8 cellular contexts compared by ENCODE assay signal in genomic region chrX:2498781-2499302, GRCh38. TPM values are rescaled to one million over a fixed set of nuclear protein-coding genes. Genes with fewer than 3 reads are reported as not detected.
DNase-seq lines count a peak whose midpoint lies in the region; ATAC-seq, FAIRE-seq and TF ChIP-seq lines count a peak whose summit lies in the region.

No MANE protein-coding gene starts in this region.

- H3K27me3 ChIP-seq in CD4-positive, alpha-beta memory T cell (ENCODE audit: insufficient read depth, low read length), result no peaks in the 10 kb centered on the region
- H3K27me3 ChIP-seq in esophagus (ENCODE audit: control insufficient read depth in 1 of 2, insufficient read depth in 2 of 2, low read length in 2 of 2), result no peaks in the 10 kb centered on the region

- H3K4me1 Mint-ChIP-seq in CD4-positive, alpha-beta memory T cell, result peaks cover 18 to 40% (median 27%) of the 10 kb centered on the region in 4 donors
- H3K4me1 Mint-ChIP-seq in natural killer cell, result peaks cover 16 to 37% of the 10 kb centered on the region in 2 donors

- peaks cover 33% of the 10 kb centered on the region for H3K4me1 ChIP-seq in CD4-positive, alpha-beta memory T cell (ENCODE audit: insufficient read depth, low read length)
- H3K4me1 ChIP-seq in esophagus (ENCODE audit: control insufficient read depth in 2 of 2, insufficient read depth in 2 of 2, low read length in 1 of 2), result no peaks in the 10 kb centered on the region

- TF ChIP-seq CTCF in natural killer cell (IDR thresholded peaks at IDR 0.05), result no peak

- H3K27ac Mint-ChIP-seq in CD4-positive, alpha-beta memory T cell, result peak overlapping the region; percentile 53 to 94 (median 91)
- H3K27ac Mint-ChIP-seq in natural killer cell, result peak overlapping the region; percentile 80 to 89

- DNase-seq in CD4-positive, alpha-beta memory T cell, result no peak
- DNase-seq in RCC 7860 (ENCODE audit: low spot score), result peak; percentile 53
- no peak for DNase-seq in natural killer cell
- no peak for DNase-seq in OCI-M1 (lab: John Stamatoyannopoulos, UW)
- DNase-seq in NCI-H748 treated with DMSO at 0.1 percent for 48 hours (lab: John Stamatoyannopoulos, UW), result no peak

- ATAC-seq in natural killer cell, result no peak
- no peak for ATAC-seq in HG02610 (IDR thresholded peaks at IDR 0.05; ENCODE audit: unreplicated experiment)
- ATAC-seq in HG02763 (IDR thresholded peaks at IDR 0.05; ENCODE audit: unreplicated experiment), result no peak

- CTCF ChIA-PET in CD4-positive, alpha-beta memory T cell (lab: Charles Lee; ENCODE audit: partially characterized antibody), result no interaction called here

- no peak overlapping the region for H3K4me3 ChIP-seq in CD4-positive, alpha-beta memory T cell (ENCODE audit: low read length in 2 of 2)
- H3K4me3 ChIP-seq in esophagus (ENCODE audit: low read depth in 1 of 2, low read length in 2 of 2), result no peak overlapping the region

- WGBS in esophagus, 2 donors, result 18 to 26% methylated on average over 10 of the region's 10 CpGs

- POLR2A ChIA-PET in CD4-positive, alpha-beta memory T cell (lab: Charles Lee; ENCODE audit: partially characterized antibody), result no interaction called here

- H3K27me3 Mint-ChIP-seq in CD4-positive, alpha-beta memory T cell, result no peaks in the 10 kb centered on the region
- no peaks in the 10 kb centered on the region for H3K27me3 Mint-ChIP-seq in natural killer cell (ENCODE audit: low read depth in 2 of 2)

- H3K36me3 ChIP-seq in CD4-positive, alpha-beta memory T cell (ENCODE audit: insufficient read depth, low read length), result no peaks in the 10 kb centered on the region
- peaks cover 0 to 3% of the 10 kb centered on the region in 2 donors for H3K36me3 ChIP-seq in esophagus (ENCODE audit: control insufficient read depth in 2 of 2, insufficient read depth in 2 of 2, low read length in 1 of 2)

- H3K9me3 Mint-ChIP-seq in CD4-positive, alpha-beta memory T cell, result no peaks in the 10 kb centered on the region
- no peaks in the 10 kb centered on the region for H3K9me3 Mint-ChIP-seq in natural killer cell

- peak; percentile 63 for FAIRE-seq in RCC 7860 (lab: Jason Lieb, UNC)

- H3K4me3 Mint-ChIP-seq in CD4-positive, alpha-beta memory T cell, result peak overlapping the region; percentile 80 to 90 (median 88)
- H3K4me3 Mint-ChIP-seq in natural killer cell, result peak overlapping the region; percentile 81

- intact Hi-C loops in CD4-positive, alpha-beta memory T cell (cut with micrococcal nuclease), result no loop called here
- intact Hi-C loops in natural killer cell (cut with micrococcal nuclease), result no loop called here

- H3K36me3 Mint-ChIP-seq in CD4-positive, alpha-beta memory T cell, result peaks cover 0 to 6% of the 10 kb centered on the region in 2 donors
- H3K36me3 Mint-ChIP-seq in natural killer cell, result no peaks in the 10 kb centered on the region

- peak overlapping the region; percentile 9 for H3K27ac ChIP-seq in CD4-positive, alpha-beta memory T cell (ENCODE audit: low read depth, low read length)
- peak overlapping the region; percentile 72 to 73 for H3K27ac ChIP-seq in esophagus (ENCODE audit: low read depth in 2 of 2, low read length in 1 of 2)

- H3K9me3 ChIP-seq in CD4-positive, alpha-beta memory T cell (ENCODE audit: control insufficient read depth in 1 of 2, low read length in 2 of 2), result no peaks in the 10 kb centered on the region
- no peaks in the 10 kb centered on the region for H3K9me3 ChIP-seq in esophagus (ENCODE audit: control insufficient read depth in 2 of 2, insufficient read depth in 1 of 2, low read depth in 1 of 2, low read length in 1 of 2)

RNA-seq across cellular contexts. Expression of gene DHRSX, which starts 1.9 kb away (rescaled TPM):
- 10 to 100 TPM; 12.1 to 17.5 TPM for total RNA-seq in CD4-positive, alpha-beta memory T cell
- polyA plus RNA-seq in CD4-positive, alpha-beta memory T cell, result 10 to 100 TPM; 15.5 to 23.5 TPM
- 1 to 10 TPM; 2.5 to 5.9 TPM for polyA plus RNA-seq in esophagus
- 10 to 100 TPM; 21.5 to 26.1 (median 22.9) TPM for total RNA-seq in natural killer cell

RNA-seq across cellular contexts. Expression of gene ZBED1, which starts 1.9 kb away (rescaled TPM):
- total RNA-seq in CD4-positive, alpha-beta memory T cell, result 10 to 100 TPM; 29.2 to 29.9 TPM
- 10 to 100 TPM; 18.1 to 34.1 TPM for polyA plus RNA-seq in CD4-positive, alpha-beta memory T cell
- 1 to 10 TPM; 6.2 to 8.9 TPM for polyA plus RNA-seq in esophagus
- total RNA-seq in natural killer cell, result 10 to 100 TPM; 30.5 to 36.3 (median 33.8) TPM
